ENCODE assay signal across 11 cellular contexts in the genomic region with DNA sequence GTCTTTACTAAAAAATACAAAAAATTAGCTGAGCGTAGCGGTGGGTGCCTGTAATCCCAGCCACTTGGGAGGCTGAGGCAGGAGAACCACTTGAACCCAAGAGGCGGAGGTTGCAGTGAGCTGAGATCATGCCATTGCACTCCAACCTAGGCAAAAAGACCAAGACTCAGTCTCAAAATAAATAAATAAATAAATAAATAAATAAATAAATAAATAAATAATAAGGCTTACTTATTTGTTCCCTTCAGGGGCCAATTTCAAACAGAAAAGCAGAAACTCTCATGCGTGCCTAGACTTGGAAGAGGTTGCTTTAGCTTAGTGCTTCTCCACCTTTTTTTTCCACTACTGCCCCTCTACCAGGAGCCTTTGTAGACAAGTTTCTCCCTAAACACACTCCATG. TPM values are rescaled to one million over a fixed set of nuclear protein-coding genes. Genes with fewer than 3 reads are reported as not detected.
"Had no signal": no experiment of that assay in that cellular context is flagged by ENCODE, and none has a peak within 500 bp of the region (broad histone marks: within the 10 kb centered on the region; RNA-seq: fewer than 3 reads in every experiment).

No MANE protein-coding gene starts in this region.

RNA-seq across cellular contexts. Expression of a gene that starts 9.9 kb away (rescaled TPM):
- total RNA-seq: OCI-LY7, PC-3, PC-9, Peyer's patch, Right ventricle myocardium inferior, Right ventricle myocardium superior, RPMI7951, SJCRH30, SJSA1, SK-MEL-5 had no signal
- polyA plus RNA-seq: SK-N-SH had no signal
